ENCODE assay signal across 18 cellular contexts in the genomic region with DNA sequence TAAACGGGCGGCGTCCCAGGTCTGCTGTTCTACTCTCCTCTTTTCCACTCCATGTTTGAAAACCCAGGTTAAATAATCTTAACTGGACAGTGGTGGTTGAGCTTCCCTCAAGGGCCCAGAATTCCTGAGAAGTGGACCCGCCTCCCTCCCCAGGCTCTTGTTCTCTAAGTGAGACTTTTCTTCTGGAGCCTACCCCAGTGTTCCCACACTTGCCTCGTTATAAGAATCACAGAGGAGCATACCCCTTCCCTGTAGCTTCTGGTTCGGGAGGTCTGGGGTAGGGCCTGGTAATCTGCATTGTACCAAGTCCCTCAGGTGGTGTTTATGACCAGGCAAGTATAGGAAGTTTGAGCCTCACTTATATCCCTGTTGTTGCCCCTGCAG. TPM values are rescaled to one million over a fixed set of nuclear protein-coding genes. Genes with fewer than 3 reads are reported as not detected.
"Had no signal": no experiment of that assay in that cellular context is flagged by ENCODE, and none has a peak within 500 bp of the region (broad histone marks: within the 10 kb centered on the region; RNA-seq: fewer than 3 reads in every experiment).

No MANE protein-coding gene starts in this region.

- H3K4me1 ChIP-seq: foreskin keratinocyte, neural progenitor cell, pancreas, prostate gland, testis, tibial nerve had no signal

- H3K4me3 Mint-ChIP-seq: central memory CD8-positive, alpha-beta T cell; endodermal cell; naive thymus-derived CD8-positive, alpha-beta T cell; neural progenitor cell; stimulated activated naive B cell treated with anti-CD40 and anti-IgM and Interleukin-4, amounts not matched to agents 10 μg/mL and 1 μg/mL and 100 μg/mL, for 72 hours; stimulated activated naive CD8-positive, alpha-beta T cell treated with anti-CD3 and anti-CD28 coated beads, Interleukin-15, amount 100 ng/mL, for 72 hours had no signal

- H3K27me3 ChIP-seq: foreskin keratinocyte, pancreas, testis, tibial nerve had no signal

- H3K27ac ChIP-seq: foreskin keratinocyte, hepatocyte, neural progenitor cell, pancreas, prostate gland, testis, tibial nerve had no signal

- H3K79me2 ChIP-seq: hepatocyte had no signal

- DNase-seq: endodermal cell; erythroblast; foreskin keratinocyte; naive thymus-derived CD8-positive, alpha-beta T cell; stimulated activated CD4-positive, alpha-beta T cell treated with anti-CD3 and anti-CD28 coated beads, Interleukin-2, amount 100 ng/mL, for 24 hours; stimulated activated CD4-positive, alpha-beta T cell treated with anti-CD3 and anti-CD28 coated beads, Interleukin-4, amount 100 ng/mL, for 4 hours; stimulated activated naive B cell treated with anti-CD40 and anti-IgM and Interleukin-4, amounts not matched to agents 10 μg/mL and 1 μg/mL and 100 μg/mL, for 72 hours; stimulated activated naive CD8-positive, alpha-beta T cell treated with anti-CD3 and anti-CD28 coated beads, Interleukin-15, amount 100 ng/mL, for 72 hours; testis had no signal

- ATAC-seq: naive thymus-derived CD8-positive, alpha-beta T cell; sciatic nerve; stimulated activated naive B cell treated with anti-CD40 and anti-IgM and Interleukin-4, amounts not matched to agents 10 μg/mL and 1 μg/mL and 100 μg/mL, for 72 hours had no signal

- H3K27ac Mint-ChIP-seq: endodermal cell; naive thymus-derived CD8-positive, alpha-beta T cell; neural progenitor cell; stimulated activated naive B cell treated with anti-CD40 and anti-IgM and Interleukin-4, amounts not matched to agents 10 μg/mL and 1 μg/mL and 100 μg/mL, for 72 hours; stimulated activated naive CD8-positive, alpha-beta T cell treated with anti-CD3 and anti-CD28 coated beads, Interleukin-15, amount 100 ng/mL, for 72 hours had no signal

- H3K9me3 Mint-ChIP-seq: central memory CD8-positive, alpha-beta T cell; endodermal cell; naive thymus-derived CD8-positive, alpha-beta T cell; neural progenitor cell; stimulated activated naive B cell treated with anti-CD40 and anti-IgM and Interleukin-4, amounts not matched to agents 10 μg/mL and 1 μg/mL and 100 μg/mL, for 72 hours; stimulated activated naive CD8-positive, alpha-beta T cell treated with anti-CD3 and anti-CD28 coated beads, Interleukin-15, amount 100 ng/mL, for 72 hours had no signal

- H3K4me1 Mint-ChIP-seq: central memory CD8-positive, alpha-beta T cell; endodermal cell; neural progenitor cell; stimulated activated naive B cell treated with anti-CD40 and anti-IgM and Interleukin-4, amounts not matched to agents 10 μg/mL and 1 μg/mL and 100 μg/mL, for 72 hours; stimulated activated naive CD8-positive, alpha-beta T cell treated with anti-CD3 and anti-CD28 coated beads, Interleukin-15, amount 100 ng/mL, for 72 hours had no signal

- H2AFZ ChIP-seq: hepatocyte, neural progenitor cell had no signal

- H3K36me3 ChIP-seq: neural progenitor cell, pancreas, prostate gland, tibial nerve had no signal

- FAIRE-seq: endothelial cell of umbilical vein, pancreas had no signal

- H3K4me2 ChIP-seq: hepatocyte, neural progenitor cell had no signal

- H3K36me3 Mint-ChIP-seq: naive thymus-derived CD8-positive, alpha-beta T cell; neural progenitor cell; stimulated activated naive B cell treated with anti-CD40 and anti-IgM and Interleukin-4, amounts not matched to agents 10 μg/mL and 1 μg/mL and 100 μg/mL, for 72 hours had no signal

- H3K4me3 ChIP-seq: hepatocyte, mucosa of descending colon, neural progenitor cell, pancreas, prostate gland, testis, tibial nerve had no signal

- H3K9me3 ChIP-seq: mucosa of descending colon, pancreas, prostate gland, testis, tibial nerve had no signal

RNA-seq across cellular contexts. Expression of a gene that starts 12.0 kb away (rescaled TPM):
- total RNA-seq: endothelial cell of umbilical vein, foreskin keratinocyte, hepatocyte had no signal
- polyA plus RNA-seq: endothelial cell of umbilical vein, foreskin keratinocyte, hepatocyte had no signal
